In genomic region chr6:17156112-17156921, GRCh38 we compare ENCODE assay signal across 8 cellular contexts. TPM values are rescaled to one million over a fixed set of nuclear protein-coding genes. Genes with fewer than 3 reads are reported as not detected.
DNase-seq lines count a peak whose midpoint lies in the region; ATAC-seq and TF ChIP-seq lines count a peak whose summit lies in the region.

No MANE protein-coding gene starts in this region.

- no peak overlapping the region for H3K27ac ChIP-seq in heart left ventricle

- peaks cover 9% of the 10 kb centered on the region for H3K27me3 Mint-ChIP-seq in activated naive CD8-positive, alpha-beta T cell treated with anti-CD3 and anti-CD28 coated beads for 36 hours

- H3K4me3 Mint-ChIP-seq in activated naive CD8-positive, alpha-beta T cell treated with anti-CD3 and anti-CD28 coated beads for 36 hours = no peak overlapping the region

- peaks cover 8% of the 10 kb centered on the region for H3K9me3 Mint-ChIP-seq in activated naive CD8-positive, alpha-beta T cell treated with anti-CD3 and anti-CD28 coated beads for 36 hours

- H3K27me3 ChIP-seq in heart left ventricle = no peaks in the 10 kb centered on the region

- peak; percentile 57 to 90 (median 80) for TF ChIP-seq CTCF in heart left ventricle (IDR thresholded peaks at IDR 0.05)

- peak in 2 of 4 donors; percentile 42 to 57 for ATAC-seq in heart left ventricle
- ATAC-seq in GM19324 (IDR thresholded peaks at IDR 0.05; ENCODE audit: low FRiP score, unreplicated experiment) = no peak

- H3K27ac Mint-ChIP-seq in activated naive CD8-positive, alpha-beta T cell treated with anti-CD3 and anti-CD28 coated beads for 36 hours = no peak overlapping the region

- no peak for TF ChIP-seq POLR2A in heart left ventricle (IDR thresholded peaks at IDR 0.05)

- no peaks in the 10 kb centered on the region for H3K4me1 ChIP-seq in heart left ventricle

- DNase-seq in SIG-M5 treated with dmso at 0.1 percent for 504 hours (lab: John Stamatoyannopoulos, UW; ENCODE audit: unreplicated experiment) = peak; percentile 52
- DNase-seq in SIG-M5 (lab: John Stamatoyannopoulos, UW) = no peak
- DNase-seq in NCI-H1048 (lab: John Stamatoyannopoulos, UW) = peak; percentile 30
- DNase-seq in SKM-1 treated with dmso at 0.1 percent for 144 hours (lab: John Stamatoyannopoulos, UW; ENCODE audit: unreplicated experiment) = peak; percentile 35
- DNase-seq in activated naive CD8-positive, alpha-beta T cell treated with anti-CD3 and anti-CD28 coated beads for 36 hours = peak; percentile 32
- DNase-seq in heart left ventricle = peak in 4 of 5 donors; percentile 36 to 58 (median 55)
- DNase-seq in renal cortical epithelial cell (ENCODE audit: low read depth) = peak; percentile 80

- no peaks in the 10 kb centered on the region for H3K4me1 Mint-ChIP-seq in activated naive CD8-positive, alpha-beta T cell treated with anti-CD3 and anti-CD28 coated beads for 36 hours

- intact Hi-C loops in heart left ventricle (cut with DNase I) = loop anchor here (1.0 to 10.0 kb wide), 10 partner anchors 426 to 1346 kb away; partner anchors contain the start of gene NHLRC1 (in 2 of the 10)

- H3K36me3 Mint-ChIP-seq in activated naive CD8-positive, alpha-beta T cell treated with anti-CD3 and anti-CD28 coated beads for 36 hours = no peaks in the 10 kb centered on the region

- H3K36me3 ChIP-seq in heart left ventricle = no peaks in the 10 kb centered on the region

- H3K4me3 ChIP-seq in heart left ventricle = no peak overlapping the region

- 34 to 39% (median 35%) methylated on average over 4 of the region's 4 CpGs for WGBS in heart left ventricle, 4 donors

- peaks cover 0 to 15% (median 6%) of the 10 kb centered on the region in 12 donors for H3K9me3 ChIP-seq in heart left ventricle

RNA-seq across cellular contexts. Expression of gene STMND1, which starts 54.5 kb away (rescaled TPM):
- not detected for total RNA-seq in activated naive CD8-positive, alpha-beta T cell treated with anti-CD3 and anti-CD28 coated beads for 36 hours
- total RNA-seq in heart left ventricle (not detected), renal cortical epithelial cell (not detected in 2 replicates)
- polyA plus RNA-seq in heart left ventricle = not detected
